27 cellular contexts compared by ENCODE assay signal in the genomic region with DNA sequence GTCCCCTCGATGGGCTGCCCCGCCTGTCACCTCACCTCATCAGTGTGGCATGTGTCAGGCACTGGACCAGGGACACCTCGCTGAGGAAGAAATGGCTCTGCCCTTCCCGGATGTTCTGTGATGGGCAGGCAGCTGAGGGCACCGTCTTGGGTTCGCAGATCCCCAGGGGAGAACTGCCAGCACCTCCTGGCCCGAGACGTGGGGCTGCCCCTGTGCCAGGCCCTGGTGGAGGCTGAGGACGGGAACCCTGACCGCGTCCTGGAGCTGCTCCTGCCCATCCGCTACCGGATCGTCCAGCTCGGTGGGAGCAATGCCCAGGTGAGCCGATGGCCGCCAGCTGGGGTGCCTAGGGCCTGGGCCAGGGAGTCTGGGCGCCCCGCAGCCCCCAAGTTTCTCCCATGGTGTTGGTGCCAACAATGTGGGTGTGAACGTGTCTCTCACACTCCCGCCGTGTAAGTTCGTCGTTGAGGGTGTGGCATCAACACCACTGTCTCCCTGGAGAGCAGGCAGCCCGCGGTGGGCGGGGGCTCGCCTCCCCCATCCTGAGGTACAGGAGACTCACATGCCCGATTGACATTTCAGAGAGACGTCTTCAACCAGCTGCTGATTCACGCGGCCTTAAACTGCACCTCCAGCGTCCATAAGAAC. TPM values are rescaled to one million over a fixed set of nuclear protein-coding genes. Genes with fewer than 3 reads are reported as not detected.
A peak's percentile ranks its signal among the peaks of the same experiment; 100 is the strongest.
DNase-seq lines count a peak whose midpoint lies in the region; ATAC-seq and TF ChIP-seq lines count a peak whose summit lies in the region.
"Had no signal": no experiment of that assay in that cellular context is flagged by ENCODE, and none has a peak within 500 bp of the region (broad histone marks: within the 10 kb centered on the region; RNA-seq: fewer than 3 reads in every experiment).

No MANE protein-coding gene starts in this region.

- no peak for DNase-seq in activated CD8-positive, alpha-beta memory T cell treated with anti-CD3 and anti-CD28 coated beads, Interleukin-2, amount 10 ng/mL, durations not matched to agents 7 days and 5 days
- no peak for DNase-seq in activated CD8-positive, alpha-beta memory T cell treated with anti-CD3 and anti-CD28 coated beads, Interleukin-2, amount 50 U/mL, for 48 hours
- DNase-seq in heart left ventricle: peak in 1 of 5 donors; percentile 66
- no peak for DNase-seq in memory B cell (ENCODE audit: low spot score in 2 of 2)
- no peak for DNase-seq in stimulated activated naive B cell treated with anti-CD40 and anti-IgM and Interleukin-4, amounts not matched to agents 10 μg/mL and 1 μg/mL and 100 μg/mL, for 72 hours
- no peak for DNase-seq in smooth muscle cell (lab: John Stamatoyannopoulos, UW; ENCODE audit: unreplicated experiment)
- no peak for DNase-seq in NCI-H748 (lab: John Stamatoyannopoulos, UW; ENCODE audit: unreplicated experiment)
- DNase-seq in anterior cingulate cortex (lab: John Stamatoyannopoulos, UW): no peak
- DNase-seq: 8988T; activated CD4-positive, alpha-beta memory T cell treated with anti-CD3 and anti-CD28 coated beads, Interleukin-2, amount 10 ng/mL, durations not matched to agents 7 days and 5 days; activated CD4-positive, CD25-positive, alpha-beta regulatory T cell; activated naive CD4-positive, alpha-beta T cell treated with Interleukin-2 at 50 U/mL for 16 hours; activated T-cell treated with anti-CD3 and anti-CD28 coated beads, Interleukin-2, amount 50 U/mL, for 24 hours; kidney; mesenchymal stem cell; MM.1S; NCI-H1436; NCI-H510A treated with DMSO at 0.1 percent for 48 hours; SIG-M5; stimulated activated CD4-positive, alpha-beta T cell treated with anti-CD3 and anti-CD28 coated beads, Interleukin-15, amount 100 ng/mL, for 24 hours; SW 1271 had no signal

- no peak for ATAC-seq in activated CD8-positive, alpha-beta memory T cell treated with anti-CD3 and anti-CD28 coated beads, Interleukin-2, amount 10 ng/mL, durations not matched to agents 7 days and 5 days
- ATAC-seq in heart left ventricle: peak in 2 of 4 donors; percentile 15 to 38
- peak; percentile 8 for ATAC-seq in memory B cell (ENCODE audit: low read depth)
- ATAC-seq in stimulated activated naive B cell treated with anti-CD40 and anti-IgM and Interleukin-4, amounts not matched to agents 10 μg/mL and 1 μg/mL and 100 μg/mL, for 72 hours (replicated peaks): no peak
- ATAC-seq: GM23338 had no signal

- H3K27ac ChIP-seq in heart left ventricle: peak overlapping the region in 9 of 12 donors; percentile 3 to 86 (median 78)
- H3K27ac ChIP-seq in smooth muscle cell (ENCODE audit: low read depth): no peak overlapping the region
- H3K27ac ChIP-seq: parathyroid adenoma, PC-9 had no signal

- peaks cover 0 to 66% (median 48%) of the 10 kb centered on the region in 9 donors for H3K36me3 ChIP-seq in heart left ventricle
- H3K36me3 ChIP-seq in smooth muscle cell (ENCODE audit: low read depth): no peaks in the 10 kb centered on the region

- TF ChIP-seq POLR2A in heart left ventricle (IDR thresholded peaks at IDR 0.05): no peak

- H3K79me2 ChIP-seq in smooth muscle cell (ENCODE audit: low read depth): no peaks in the 10 kb centered on the region
- H3K79me2 ChIP-seq: parathyroid adenoma had no signal

- no peaks in the 10 kb centered on the region for H3K27me3 Mint-ChIP-seq in activated CD8-positive, alpha-beta memory T cell treated with anti-CD3 and anti-CD28 coated beads, Interleukin-2, amount 10 ng/mL, durations not matched to agents 7 days and 5 days
- H3K27me3 Mint-ChIP-seq in memory B cell: no peaks in the 10 kb centered on the region
- no peaks in the 10 kb centered on the region for H3K27me3 Mint-ChIP-seq in stimulated activated naive B cell treated with anti-CD40 and anti-IgM and Interleukin-4, amounts not matched to agents 10 μg/mL and 1 μg/mL and 100 μg/mL, for 72 hours
- H3K27me3 Mint-ChIP-seq: activated CD4-positive, alpha-beta memory T cell treated with anti-CD3 and anti-CD28 coated beads, Interleukin-2, amount 10 ng/mL, durations not matched to agents 7 days and 5 days; activated T-cell treated with anti-CD3 and anti-CD28 coated beads, Interleukin-2, amount 50 U/mL, for 24 hours; type B pancreatic cell had no signal

- H3F3A ChIP-seq in smooth muscle cell (ENCODE audit: low read depth): no peaks in the 10 kb centered on the region

- H3K9me3 ChIP-seq in heart left ventricle (peaks cover 0 to 7% (median 0%) of the 10 kb centered on the region in 12 donors), smooth muscle cell (replicated peaks; ENCODE audit: low read depth) (no peaks in the 10 kb centered on the region)
- H3K9me3 ChIP-seq: adrenal gland had no signal

- H4K20me1 ChIP-seq in smooth muscle cell (ENCODE audit: low read depth): no peaks in the 10 kb centered on the region

- H3K4me1 ChIP-seq in heart left ventricle (peaks cover 0 to 43% (median 18%) of the 10 kb centered on the region in 12 donors), smooth muscle cell (ENCODE audit: low read depth) (no peaks in the 10 kb centered on the region)
- H3K4me1 ChIP-seq: adrenal gland, parathyroid adenoma had no signal

- H3K4me3 Mint-ChIP-seq in activated CD8-positive, alpha-beta memory T cell treated with anti-CD3 and anti-CD28 coated beads, Interleukin-2, amount 10 ng/mL, durations not matched to agents 7 days and 5 days: no peak overlapping the region
- H3K4me3 Mint-ChIP-seq in memory B cell: no peak overlapping the region
- H3K4me3 Mint-ChIP-seq in stimulated activated naive B cell treated with anti-CD40 and anti-IgM and Interleukin-4, amounts not matched to agents 10 μg/mL and 1 μg/mL and 100 μg/mL, for 72 hours: peak overlapping the region in 1 of 2 donors; percentile 25
- H3K4me3 Mint-ChIP-seq: activated CD4-positive, alpha-beta memory T cell treated with anti-CD3 and anti-CD28 coated beads, Interleukin-2, amount 10 ng/mL, durations not matched to agents 7 days and 5 days; GM23338; type B pancreatic cell had no signal

- H3K27me3 ChIP-seq in heart left ventricle (no peaks in the 10 kb centered on the region), smooth muscle cell (ENCODE audit: low read depth) (no peaks in the 10 kb centered on the region)
- H3K27me3 ChIP-seq: adrenal gland had no signal

- intact Hi-C loops in heart left ventricle (cut with DNase I): no loop called here

- no peak for TF ChIP-seq CTCF in heart left ventricle (IDR thresholded peaks at IDR 0.05)
- TF ChIP-seq CTCF in smooth muscle cell (IDR thresholded peaks at IDR 0.05; ENCODE audit: borderline replicate concordance, insufficient read depth, poor library complexity, severe bottlenecking): no peak

- H3K4me3 ChIP-seq in heart left ventricle (no peak overlapping the region), smooth muscle cell (no peak overlapping the region)
- H3K4me3 ChIP-seq: adrenal gland, GM23338, PC-9 had no signal

- H3K27ac Mint-ChIP-seq in activated CD8-positive, alpha-beta memory T cell treated with anti-CD3 and anti-CD28 coated beads, Interleukin-2, amount 10 ng/mL, durations not matched to agents 7 days and 5 days: peak overlapping the region; percentile 54
- H3K27ac Mint-ChIP-seq in memory B cell: no peak overlapping the region
- H3K27ac Mint-ChIP-seq in stimulated activated naive B cell treated with anti-CD40 and anti-IgM and Interleukin-4, amounts not matched to agents 10 μg/mL and 1 μg/mL and 100 μg/mL, for 72 hours: peak overlapping the region; percentile 14
- H3K27ac Mint-ChIP-seq: GM23338, type B pancreatic cell had no signal

- H3K4me2 ChIP-seq in smooth muscle cell: no peak overlapping the region
- H3K4me2 ChIP-seq: GM23338, PC-9 had no signal

- no peak overlapping the region for H3K9ac ChIP-seq in smooth muscle cell (ENCODE audit: low read depth)
- H3K9ac ChIP-seq: parathyroid adenoma had no signal

- H3K4me1 Mint-ChIP-seq in activated CD8-positive, alpha-beta memory T cell treated with anti-CD3 and anti-CD28 coated beads, Interleukin-2, amount 10 ng/mL, durations not matched to agents 7 days and 5 days: peaks cover 56% of the 10 kb centered on the region
- peaks cover 36% of the 10 kb centered on the region for H3K4me1 Mint-ChIP-seq in memory B cell
- H3K4me1 Mint-ChIP-seq in stimulated activated naive B cell treated with anti-CD40 and anti-IgM and Interleukin-4, amounts not matched to agents 10 μg/mL and 1 μg/mL and 100 μg/mL, for 72 hours: peaks cover 29 to 65% of the 10 kb centered on the region in 2 donors
- H3K4me1 Mint-ChIP-seq: GM23338 had no signal

- H3K9me3 Mint-ChIP-seq in activated CD8-positive, alpha-beta memory T cell treated with anti-CD3 and anti-CD28 coated beads, Interleukin-2, amount 10 ng/mL, durations not matched to agents 7 days and 5 days (ENCODE audit: low read depth): peaks cover 2% of the 10 kb centered on the region
- peaks cover 3% of the 10 kb centered on the region for H3K9me3 Mint-ChIP-seq in memory B cell
- peaks cover 4 to 5% of the 10 kb centered on the region in 2 donors for H3K9me3 Mint-ChIP-seq in stimulated activated naive B cell treated with anti-CD40 and anti-IgM and Interleukin-4, amounts not matched to agents 10 μg/mL and 1 μg/mL and 100 μg/mL, for 72 hours
- H3K9me3 Mint-ChIP-seq: GM23338, type B pancreatic cell had no signal

- 79 to 86% (median 80%) methylated on average over 27 to 33 of the region's 33 CpGs for WGBS in heart left ventricle, 4 donors
- 96% methylated on average over 33 of the region's 33 CpGs for WGBS in smooth muscle cell (ENCODE audit: low lambda C conversion rate)

- CTCF ChIA-PET in activated CD8-positive, alpha-beta memory T cell treated with anti-CD3 and anti-CD28 coated beads, Interleukin-2, amount 10 ng/mL, durations not matched to agents 7 days and 5 days (lab: Charles Lee): interaction anchor here (0.9 to 1.2 kb wide), 3 partner anchors 13 to 283 kb away, joined by 3 read pairs; a partner anchor contains a TSS

- peaks cover 53% of the 10 kb centered on the region for H3K36me3 Mint-ChIP-seq in activated CD8-positive, alpha-beta memory T cell treated with anti-CD3 and anti-CD28 coated beads, Interleukin-2, amount 10 ng/mL, durations not matched to agents 7 days and 5 days
- H3K36me3 Mint-ChIP-seq in memory B cell: peaks cover 10% of the 10 kb centered on the region
- H3K36me3 Mint-ChIP-seq in stimulated activated naive B cell treated with anti-CD40 and anti-IgM and Interleukin-4, amounts not matched to agents 10 μg/mL and 1 μg/mL and 100 μg/mL, for 72 hours: peaks cover 35 to 43% of the 10 kb centered on the region in 2 donors

- H2AFZ ChIP-seq in smooth muscle cell (ENCODE audit: low read depth): no peak overlapping the region
- H2AFZ ChIP-seq: GM23338, parathyroid adenoma, PC-9 had no signal

RNA-seq across cellular contexts. Expression of a gene that starts 7.3 kb away (rescaled TPM):
- 100 to 1,000 TPM in 1 of 2 experiments, 10 to 100 TPM in 1; 91.9 to 101 TPM for total RNA-seq in activated CD8-positive, alpha-beta memory T cell treated with anti-CD3 and anti-CD28 coated beads, Interleukin-2, amount 10 ng/mL, durations not matched to agents 7 days and 5 days
- total RNA-seq in heart left ventricle (1 to 10 TPM in 2 of 9 donors, under 1 TPM in 6, not detected in 1; 0.21 to 6.9 (median 0.64) TPM), smooth muscle cell (2.7 and 3.6 TPM in 2 replicates)
- polyA plus RNA-seq in heart left ventricle (under 1 TPM; 0.19 to 0.62 TPM), smooth muscle cell (6.8 and 9.3 TPM in 2 replicates)

RNA-seq across cellular contexts. Expression of a gene that starts 21.6 kb away (rescaled TPM):
- 10 to 100 TPM; 35.3 to 37.1 TPM for total RNA-seq in activated CD8-positive, alpha-beta memory T cell treated with anti-CD3 and anti-CD28 coated beads, Interleukin-2, amount 10 ng/mL, durations not matched to agents 7 days and 5 days
- total RNA-seq in heart left ventricle: 10 to 100 TPM; 21.3 to 72.4 (median 25.3) TPM
- polyA plus RNA-seq in heart left ventricle: 10 to 100 TPM; 15.5 to 34.8 TPM
- total RNA-seq in smooth muscle cell: 24.4 and 35.6 TPM in 2 replicates
- polyA plus RNA-seq in smooth muscle cell: 14.2 and 19.6 TPM in 2 replicates

RNA-seq across cellular contexts. Expression of a gene that starts 26.2 kb away (rescaled TPM):
- total RNA-seq in activated CD8-positive, alpha-beta memory T cell treated with anti-CD3 and anti-CD28 coated beads, Interleukin-2, amount 10 ng/mL, durations not matched to agents 7 days and 5 days: not detected
- total RNA-seq in heart left ventricle: under 1 TPM in 7 of 9 donors, not detected in 2; 0.04 to 0.16 (median 0.13) TPM
- polyA plus RNA-seq in heart left ventricle: under 1 TPM; 0.03 to 0.04 TPM
- total RNA-seq in smooth muscle cell: under 0.01 TPM in 1 of 2 replicates, not detected in the other
- polyA plus RNA-seq in smooth muscle cell: 0.05 and 0.07 TPM in 2 replicates
- total RNA-seq: activated CD4-positive, alpha-beta memory T cell treated with anti-CD3 and anti-CD28 coated beads, Interleukin-2, amount 10 ng/mL, durations not matched to agents 7 days and 5 days; GM23338; myocyte; PC-9 had no signal
- polyA plus RNA-seq: GM23338 had no signal

RNA-seq across cellular contexts. Expression of a gene that starts 39.3 kb away (rescaled TPM):
- total RNA-seq in activated CD8-positive, alpha-beta memory T cell treated with anti-CD3 and anti-CD28 coated beads, Interleukin-2, amount 10 ng/mL, durations not matched to agents 7 days and 5 days: 10 to 100 TPM; 11.0 to 11.1 TPM
- 10 to 100 TPM in 2 of 9 donors, 1 to 10 TPM in 7; 7.4 to 13.6 (median 9.3) TPM for total RNA-seq in heart left ventricle
- polyA plus RNA-seq in heart left ventricle: 10 to 100 TPM in 1 of 2 donors, 1 to 10 TPM in 1; 9.0 to 11.9 TPM
- total RNA-seq in smooth muscle cell: 8.3 and 9.6 TPM in 2 replicates
- polyA plus RNA-seq in smooth muscle cell: 9.4 and 11.6 TPM in 2 replicates

RNA-seq across cellular contexts. Expression of a gene that starts 46.1 kb away (rescaled TPM):
- 10 to 100 TPM; 86.7 to 89.1 TPM for total RNA-seq in activated CD8-positive, alpha-beta memory T cell treated with anti-CD3 and anti-CD28 coated beads, Interleukin-2, amount 10 ng/mL, durations not matched to agents 7 days and 5 days
- total RNA-seq in heart left ventricle (10 to 100 TPM; 24.3 to 43.7 (median 32.5) TPM), smooth muscle cell (15.8 and 17.3 TPM in 2 replicates)
- polyA plus RNA-seq in heart left ventricle (10 to 100 TPM; 47.8 to 48.7 TPM), smooth muscle cell (20.5 and 33.7 TPM in 2 replicates)

Comparison
In these comparisons a context has a peak if more than half of its experiments do, and no peak if none do; other contexts are left out.
1. RNA of a gene that starts 7.3 kb away (total RNA-seq): 91.9 to 101 TPM in activated CD8-positive, alpha-beta memory T cell treated with anti-CD3 and anti-CD28 coated beads, Interleukin-2, amount 10 ng/mL, durations not matched to agents 7 days and 5 days; 2.7 to 3.6 TPM in smooth muscle cell and 0.21 to 6.9 TPM in heart left ventricle; every median in the first group is over 10 times any median in the second.